Comparison of ENCODE assay signal across 25 cellular contexts in genomic region chr4:173024203-173024602, GRCh38.
"Had no signal": no experiment of that assay in that cellular context is flagged by ENCODE, and none has a peak within 500 bp of the region (broad histone marks: within the 10 kb centered on the region; RNA-seq: fewer than 3 reads in every experiment).

No MANE protein-coding gene starts in this region.

- H3K9me3 ChIP-seq: colonic mucosa, esophagus squamous epithelium, gastroesophageal sphincter, mucosa of descending colon, right lobe of liver, stomach, transverse colon, vagina had no signal

- H3K27me3 ChIP-seq: brain microvascular endothelial cell, colonic mucosa, dorsolateral prefrontal cortex, gastroesophageal sphincter, right lobe of liver, stomach, transverse colon, vagina had no signal

- FAIRE-seq: small intestine, TTC549 had no signal

- ATAC-seq: gastroesophageal sphincter; naive thymus-derived CD4-positive, alpha-beta T cell; right lobe of liver; stimulated activated memory B cell treated with anti-CD40 and anti-IgM and Interleukin-4, amounts not matched to agents 10 μg/mL and 1 μg/mL and 100 μg/mL, for 72 hours had no signal

- H3K4me1 ChIP-seq: colonic mucosa, right lobe of liver, transverse colon, vagina had no signal

- H3K36me3 ChIP-seq: brain microvascular endothelial cell, colonic mucosa, esophagus squamous epithelium, gastroesophageal sphincter, right lobe of liver, stomach, transverse colon, vagina, WERI-Rb-1 had no signal

- H3K4me3 ChIP-seq: colonic mucosa, dorsolateral prefrontal cortex, esophagus squamous epithelium, gastroesophageal sphincter, mucosa of descending colon, right lobe of liver, stomach, transverse colon, vagina had no signal

- DNase-seq: activated CD4-positive, alpha-beta T cell treated with anti-CD3 and anti-CD28 coated beads, Interleukin-2, amount 10 ng/mL, durations not matched to agents 7 days and 5 days; activated CD4-positive, CD25-positive, alpha-beta regulatory T cell treated with anti-CD3 and anti-CD28 coated beads, Interleukin-2, amount 50 U/mL, for 72 hours; activated CD8-positive, alpha-beta T cell treated with anti-CD3 and anti-CD28 coated beads for 36 hours; activated gamma-delta T cell treated with Interleukin-2 at 50 U/mL for 16 hours; aorta; brain microvascular endothelial cell; central memory CD4-positive, alpha-beta T cell; colonic mucosa; dorsolateral prefrontal cortex; esophagus squamous epithelium; head of caudate nucleus; mesendoderm; mucosa of descending colon; naive thymus-derived CD4-positive, alpha-beta T cell; occipital lobe; right lobe of liver; small intestine; stimulated activated CD4-positive, alpha-beta T cell treated with anti-CD3 and anti-CD28 coated beads, Interleukin-15, amount 100 ng/mL, for 24 hours; stomach; transverse colon; WERI-Rb-1 had no signal

- H3K27ac ChIP-seq: brain microvascular endothelial cell, colonic mucosa, esophagus squamous epithelium, gastroesophageal sphincter, right lobe of liver, transverse colon, vagina, WERI-Rb-1 had no signal
